1 cellular context compared by ENCODE assay signal in genomic region chr5:28766565-28767158, GRCh38.
TF ChIP-seq lines count a peak whose summit lies in the region.

No MANE protein-coding gene starts in this region.

TF ChIP-seq in IMR-90, 13 proteins besides CTCF, POLR2A, EP300 and RAD21:
- no peak for TF ChIP-seq USF2 (IDR thresholded peaks at IDR 0.05; ENCODE audit: low read depth, low read length)
- TF ChIP-seq SMC3 (IDR thresholded peaks at IDR 0.05; ENCODE audit: low read depth, low read length) = peak; percentile 11; the same call in 1 of the 2 replicates
